In the genomic region with DNA sequence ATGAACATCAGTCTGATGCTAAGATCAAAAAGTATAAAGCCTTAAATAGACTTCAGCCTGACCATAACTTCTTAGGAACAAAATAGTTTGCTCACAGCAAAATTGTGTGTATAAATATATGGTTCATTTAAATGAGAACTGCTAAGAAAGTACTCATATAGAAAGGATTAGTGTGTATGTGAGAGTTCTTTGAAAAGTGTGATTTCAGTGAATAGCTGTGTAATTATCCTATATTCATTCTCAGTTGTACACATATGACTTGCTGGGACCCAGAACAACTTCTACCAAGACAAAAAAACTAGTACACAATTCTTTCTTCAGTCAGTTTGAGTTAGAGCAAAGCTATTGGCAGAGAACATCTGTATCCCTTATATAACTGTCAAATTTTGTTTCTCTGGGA, we compare ENCODE assay signal across 22 cellular contexts. TPM values are rescaled to one million over a fixed set of nuclear protein-coding genes. Genes with fewer than 3 reads are reported as not detected.
"Had no signal": no experiment of that assay in that cellular context is flagged by ENCODE, and none has a peak within 500 bp of the region (broad histone marks: within the 10 kb centered on the region; RNA-seq: fewer than 3 reads in every experiment).

No MANE protein-coding gene starts in this region.

- H3K27ac ChIP-seq: hepatocyte, left ventricle myocardium inferior, ovary, right atrium auricular region, skin epidermis, spleen, tibial nerve, uterus had no signal

- H3K4me1 Mint-ChIP-seq: mesothelial cell of epicardium; naive B cell; stimulated activated memory B cell treated with anti-CD40 and anti-IgM and Interleukin-4, amounts not matched to agents 10 μg/mL and 1 μg/mL and 100 μg/mL, for 72 hours; stimulated activated naive CD8-positive, alpha-beta T cell treated with anti-CD3 and anti-CD28 coated beads, Interleukin-15, amount 100 ng/mL, for 72 hours had no signal

- ATAC-seq: sciatic nerve; stimulated activated memory B cell treated with anti-CD40 and anti-IgM and Interleukin-4, amounts not matched to agents 10 μg/mL and 1 μg/mL and 100 μg/mL, for 72 hours; stimulated activated naive CD8-positive, alpha-beta T cell treated with anti-CD3 and anti-CD28 coated beads, Interleukin-15, amount 100 ng/mL, for 72 hours had no signal

- H3K4me3 ChIP-seq: hepatocyte, left ventricle myocardium inferior, lung, ovary, right atrium auricular region, skin epidermis, spleen, tibial nerve, uterus had no signal

- H3K36me3 ChIP-seq: ovary, uterus had no signal

- H3K9me3 ChIP-seq: left ventricle myocardium inferior, ovary, right atrium auricular region, spleen, tibial nerve, uterus had no signal

- H3K4me2 ChIP-seq: hepatocyte had no signal

- H3K27ac Mint-ChIP-seq: mesothelial cell of epicardium; naive B cell; natural killer cell treated with Interleukin-12 subunit alpha and Interleukin-12 subunit beta and Interleukin-15 and Interleukin-18, amount 100 ng/mL, for 72 hours; progenitor cell of endocrine pancreas; stimulated activated memory B cell treated with anti-CD40 and anti-IgM and Interleukin-4, amounts not matched to agents 10 μg/mL and 1 μg/mL and 100 μg/mL, for 72 hours; stimulated activated naive CD8-positive, alpha-beta T cell treated with anti-CD3 and anti-CD28 coated beads, Interleukin-15, amount 100 ng/mL, for 72 hours; type B pancreatic cell had no signal

- H3K4me3 Mint-ChIP-seq: mesothelial cell of epicardium; naive B cell; natural killer cell treated with Interleukin-12 subunit alpha and Interleukin-12 subunit beta and Interleukin-15 and Interleukin-18, amount 100 ng/mL, for 72 hours; stimulated activated memory B cell treated with anti-CD40 and anti-IgM and Interleukin-4, amounts not matched to agents 10 μg/mL and 1 μg/mL and 100 μg/mL, for 72 hours; stimulated activated naive CD8-positive, alpha-beta T cell treated with anti-CD3 and anti-CD28 coated beads, Interleukin-15, amount 100 ng/mL, for 72 hours; type B pancreatic cell had no signal

- H2AFZ ChIP-seq: hepatocyte had no signal

- H3K9me3 Mint-ChIP-seq: natural killer cell treated with Interleukin-12 subunit alpha and Interleukin-12 subunit beta and Interleukin-15 and Interleukin-18, amount 100 ng/mL, for 72 hours; stimulated activated memory B cell treated with anti-CD40 and anti-IgM and Interleukin-4, amounts not matched to agents 10 μg/mL and 1 μg/mL and 100 μg/mL, for 72 hours; stimulated activated naive CD8-positive, alpha-beta T cell treated with anti-CD3 and anti-CD28 coated beads, Interleukin-15, amount 100 ng/mL, for 72 hours; type B pancreatic cell had no signal

- H3K79me2 ChIP-seq: hepatocyte had no signal

- H3K4me1 ChIP-seq: left ventricle myocardium inferior, right atrium auricular region, spleen, uterus had no signal

- DNase-seq: islet precursor cell; left ventricle myocardium inferior; mesendoderm; naive B cell; ovary; spleen; stimulated activated CD4-positive, alpha-beta T cell treated with anti-CD3 and anti-CD28 coated beads, Interleukin-4, amount 100 ng/mL, for 24 hours; stimulated activated naive CD4-positive, alpha-beta T cell treated with Interleukin-2 at 50 U/mL for 16 hours; stimulated activated naive CD8-positive, alpha-beta T cell treated with anti-CD3 and anti-CD28 coated beads, Interleukin-15, amount 100 ng/mL, for 72 hours; substantia nigra; uterus had no signal

- H3K27me3 ChIP-seq: hepatocyte, ovary, right atrium auricular region, spleen, tibial nerve, uterus had no signal

- H3K27me3 Mint-ChIP-seq: naive B cell; natural killer cell treated with Interleukin-12 subunit alpha and Interleukin-12 subunit beta and Interleukin-15 and Interleukin-18, amount 100 ng/mL, for 72 hours; progenitor cell of endocrine pancreas; stimulated activated memory B cell treated with anti-CD40 and anti-IgM and Interleukin-4, amounts not matched to agents 10 μg/mL and 1 μg/mL and 100 μg/mL, for 72 hours; stimulated activated naive CD8-positive, alpha-beta T cell treated with anti-CD3 and anti-CD28 coated beads, Interleukin-15, amount 100 ng/mL, for 72 hours; type B pancreatic cell had no signal

- H3K36me3 Mint-ChIP-seq: naive B cell; natural killer cell treated with Interleukin-12 subunit alpha and Interleukin-12 subunit beta and Interleukin-15 and Interleukin-18, amount 100 ng/mL, for 72 hours had no signal

RNA-seq across cellular contexts. Expression of a gene that starts 23.0 kb away (rescaled TPM):
- total RNA-seq: natural killer cell treated with Interleukin-12 subunit alpha and Interleukin-12 subunit beta and Interleukin-15 and Interleukin-18, amount 100 ng/mL, for 72 hours had no signal
